Comparison of ENCODE assay signal across 20 cellular contexts in genomic region chr2:108367776-108368175, GRCh38. TPM values are rescaled to one million over a fixed set of nuclear protein-coding genes. Genes with fewer than 3 reads are reported as not detected.
DNase-seq lines count a peak whose midpoint lies in the region; ATAC-seq and TF ChIP-seq lines count a peak whose summit lies in the region.
"Had no signal": no experiment of that assay in that cellular context is flagged by ENCODE, and none has a peak within 500 bp of the region (broad histone marks: within the 10 kb centered on the region; RNA-seq: fewer than 3 reads in every experiment).

No MANE protein-coding gene starts in this region.

- intact Hi-C loops in Caco-2 (cut with micrococcal nuclease; ENCODE audit: unreplicated experiment) = no loop called here

- no peaks in the 10 kb centered on the region for H3K36me3 Mint-ChIP-seq in Caco-2 (ENCODE audit: insufficient read depth, unreplicated experiment)
- H3K36me3 Mint-ChIP-seq: CD4-positive, CD25-positive, alpha-beta regulatory T cell; CD8-positive, alpha-beta memory T cell had no signal

- no peak overlapping the region for H3K4me3 Mint-ChIP-seq in Caco-2 (ENCODE audit: unreplicated experiment)
- H3K4me3 Mint-ChIP-seq: B cell; CD4-positive, CD25-positive, alpha-beta regulatory T cell; CD8-positive, alpha-beta memory T cell; GM23338 had no signal

- H3K4me3 ChIP-seq in Caco-2 (ENCODE audit: low read depth, low read length) = no peak overlapping the region
- H3K4me3 ChIP-seq: BLaER1 treated with 17β-estradiol and CSF1 and Interleukin-3, amounts not matched to agents 10 nM and 100 nM; GM23338 had no signal

- H3K9me3 Mint-ChIP-seq in Caco-2 (ENCODE audit: unreplicated experiment) = peaks cover 18% of the 10 kb centered on the region
- H3K9me3 Mint-ChIP-seq: CD4-positive, CD25-positive, alpha-beta regulatory T cell; CD8-positive, alpha-beta memory T cell had no signal

- H3K27ac ChIP-seq in 22Rv1 = peak overlapping the region; percentile 66
- H3K27ac ChIP-seq in VCaP = peak overlapping the region; percentile 45
- H3K27ac ChIP-seq: BLaER1 treated with 17β-estradiol and CSF1 and Interleukin-3, amounts not matched to agents 10 nM and 100 nM had no signal

- H3K9me3 ChIP-seq in Caco-2 = 0 out of 2 replicates have a peak, but pooled peaks cover 3% of the 10 kb centered on the region

- no peak overlapping the region for H3K27ac Mint-ChIP-seq in Caco-2 (ENCODE audit: unreplicated experiment)
- H3K27ac Mint-ChIP-seq: B cell; CD4-positive, CD25-positive, alpha-beta regulatory T cell; GM23338 had no signal

- BruUV-seq in Caco-2 (replicated peaks; lab: Mats Ljungman, UMichigan) = no TSS peak

- CTCF ChIA-PET in Caco-2 (lab: Charles Lee) = no interaction called here

- TF ChIP-seq CTCF in 22Rv1 (IDR thresholded peaks at IDR 0.05) (no peak), VCaP (conservative IDR thresholded peaks at IDR 0.05) (no peak), Caco-2 (IDR thresholded peaks at IDR 0.05; ENCODE audit: insufficient read depth in 1 of 2, low read depth in 1 of 2, low read length in 1 of 2, severe bottlenecking in 1 of 2, unreplicated experiment in 1 of 2) (no peak)

- H3K27me3 Mint-ChIP-seq in Caco-2 (ENCODE audit: insufficient read depth, unreplicated experiment) = no peaks in the 10 kb centered on the region
- H3K27me3 Mint-ChIP-seq: B cell had no signal

- no peak for ATAC-seq in HG03095 (IDR thresholded peaks at IDR 0.05; ENCODE audit: unreplicated experiment)
- ATAC-seq: GM23338 had no signal

- no peaks in the 10 kb centered on the region for H3K27me3 ChIP-seq in Caco-2 (replicated peaks; ENCODE audit: control insufficient read depth, insufficient read depth, low read length)
- H3K27me3 ChIP-seq: BLaER1 treated with 17β-estradiol and CSF1 and Interleukin-3, amounts not matched to agents 10 nM and 100 nM had no signal

- H3K4me1 Mint-ChIP-seq in Caco-2 (ENCODE audit: low read depth, unreplicated experiment) = peaks cover 19% of the 10 kb centered on the region
- H3K4me1 Mint-ChIP-seq: CD4-positive, CD25-positive, alpha-beta regulatory T cell; CD8-positive, alpha-beta memory T cell had no signal

- DNase-seq in dermis blood vessel endothelial cell (peak; percentile 80), lung microvascular endothelial cell (ENCODE audit: low read depth in 2 of 2) (peak; percentile 17 to 90), Caco-2 (no peak), activated T-cell treated with anti-CD3 and anti-CD28 coated beads for 4 hours (no peak), midbrain (lab: John Stamatoyannopoulos, UW) (no peak)
- DNase-seq: CD4-positive, CD25-positive, alpha-beta regulatory T cell; CD8-positive, alpha-beta memory T cell; COR-L47; DMS153; DMS79; GDM1; HCEC 1CT had no signal

- POLR2A ChIA-PET in Caco-2 (lab: Charles Lee) = no interaction called here

- H3K4me1 ChIP-seq in Caco-2 = peaks cover 15% of the 10 kb centered on the region

- H3K36me3 ChIP-seq in Caco-2 (ENCODE audit: control insufficient read depth, insufficient read depth, low read length) = no peaks in the 10 kb centered on the region

RNA-seq across cellular contexts. Expression of gene SULT1C4, which starts 10.0 kb away (rescaled TPM):
- 76.7 and 136 TPM in 2 replicates for total RNA-seq in dermis blood vessel endothelial cell
- total RNA-seq in lung microvascular endothelial cell = 94.6 and 123 TPM in 2 replicates
- total RNA-seq in Caco-2 (2022) = 4.0 and 5.1 TPM in 2 replicates
- total RNA-seq: A172; B cell; CD8-positive, alpha-beta memory T cell; Daoy had no signal

Comparison
In these comparisons a context has a peak if more than half of its experiments do, and no peak if none do; other contexts are left out.
1. DNase-seq: peak in dermis blood vessel endothelial cell (single experiment) and lung microvascular endothelial cell (2 of 2); none in Caco-2 (0 of 2), activated T-cell treated with anti-CD3 and anti-CD28 coated beads for 4 hours (single experiment) and midbrain (single experiment).
2. RNA of gene SULT1C4, which starts 10.0 kb away (total RNA-seq): 94.6 to 123 TPM in lung microvascular endothelial cell and 76.7 to 136 TPM in dermis blood vessel endothelial cell; 4.0 to 5.1 TPM in Caco-2; every median in the first group is over 10 times any median in the second.